In the genomic region with DNA sequence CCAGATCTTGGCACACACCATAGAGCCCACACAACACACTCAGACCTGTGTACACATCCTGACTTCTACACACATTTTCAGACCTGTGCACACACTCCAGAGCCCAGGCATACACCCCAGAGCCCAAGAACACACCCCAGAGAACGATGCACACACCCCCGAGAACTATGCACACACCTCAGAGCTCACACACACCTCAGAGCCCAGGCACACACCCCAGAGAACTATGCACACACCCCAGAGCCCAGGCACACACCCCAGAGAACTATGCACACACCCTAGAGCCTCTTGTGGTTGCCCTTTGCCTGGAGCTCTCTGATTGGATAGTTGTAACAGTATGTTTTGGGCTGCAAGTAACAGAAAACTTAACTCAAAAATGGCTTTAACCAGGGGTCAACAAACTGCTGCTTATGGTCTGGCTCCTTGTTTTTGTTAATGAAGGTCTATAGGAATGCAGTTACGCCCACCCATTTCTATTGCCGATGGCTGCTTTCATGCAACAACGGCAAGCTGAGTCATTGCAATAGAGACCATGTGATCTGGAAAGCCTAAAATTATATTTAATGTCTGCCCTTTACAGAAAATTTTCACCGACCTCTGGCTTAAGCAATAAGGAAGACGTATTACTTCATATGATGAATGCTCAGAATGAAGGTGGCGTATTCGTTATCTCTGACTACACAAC, we compare ENCODE assay signal across 14 cellular contexts.
DNase-seq lines count a peak whose midpoint lies in the region; ATAC-seq lines count a peak whose summit lies in the region.
"Had no signal": no experiment of that assay in that cellular context is flagged by ENCODE, and none has a peak within 500 bp of the region (broad histone marks: within the 10 kb centered on the region; RNA-seq: fewer than 3 reads in every experiment).

No MANE protein-coding gene starts in this region.

- peak overlapping the region; percentile 6 for H3K27ac Mint-ChIP-seq in dendritic cell treated with granulocyte-macrophage colony-stimulating factor and Interleukin-4, amounts not matched to agents 40 ng/mL and 50 ng/mL, for 4 days
- H3K27ac Mint-ChIP-seq: activated CD4-positive, alpha-beta T cell treated with anti-CD3 and anti-CD28 coated beads, Interleukin-2, amount 10 ng/mL, durations not matched to agents 7 days and 5 days; CD4-positive, alpha-beta T cell had no signal

- peak; percentile 70 for DNase-seq in CD1c-positive myeloid dendritic cell (ENCODE audit: extremely low spot score)
- peak; percentile 97 for DNase-seq in NOMO-1 treated with DMSO at 0.1 percent for 48 hours (lab: John Stamatoyannopoulos, UW; ENCODE audit: unreplicated experiment)
- DNase-seq in myocyte (ENCODE audit: low read depth): peak; percentile 32
- DNase-seq in NAMALWA (ENCODE audit: low spot score): no peak
- DNase-seq in superior temporal gyrus (ENCODE audit: extremely low spot score): no peak
- no peak for DNase-seq in GM03348 (ENCODE audit: low spot score)
- DNase-seq: activated CD4-positive, alpha-beta T cell treated with anti-CD3 and anti-CD28 coated beads, Interleukin-2, amount 10 ng/mL, durations not matched to agents 7 days and 5 days; activated naive CD4-positive, alpha-beta T cell treated with Interleukin-2 at 50 U/mL for 16 hours; CD4-positive, alpha-beta T cell; NCI-H510A treated with DMSO at 0.1 percent for 48 hours; SW 1271; thyroid gland had no signal

- peaks cover 10% of the 10 kb centered on the region for H3K27me3 Mint-ChIP-seq in dendritic cell treated with granulocyte-macrophage colony-stimulating factor and Interleukin-4, amounts not matched to agents 40 ng/mL and 50 ng/mL, for 4 days
- H3K27me3 Mint-ChIP-seq: activated CD4-positive, alpha-beta T cell treated with anti-CD3 and anti-CD28 coated beads, Interleukin-2, amount 10 ng/mL, durations not matched to agents 7 days and 5 days; CD4-positive, alpha-beta T cell had no signal

- peaks cover 44% of the 10 kb centered on the region for H3K4me1 Mint-ChIP-seq in dendritic cell treated with granulocyte-macrophage colony-stimulating factor and Interleukin-4, amounts not matched to agents 40 ng/mL and 50 ng/mL, for 4 days (ENCODE audit: low read depth)

- H3K36me3 Mint-ChIP-seq in dendritic cell treated with granulocyte-macrophage colony-stimulating factor and Interleukin-4, amounts not matched to agents 40 ng/mL and 50 ng/mL, for 4 days (ENCODE audit: low read depth): peaks cover 8% of the 10 kb centered on the region

- peaks cover 10% of the 10 kb centered on the region for H3K9me3 Mint-ChIP-seq in dendritic cell treated with granulocyte-macrophage colony-stimulating factor and Interleukin-4, amounts not matched to agents 40 ng/mL and 50 ng/mL, for 4 days
- H3K9me3 Mint-ChIP-seq: CD4-positive, alpha-beta T cell had no signal

- H3K4me3 Mint-ChIP-seq in dendritic cell treated with granulocyte-macrophage colony-stimulating factor and Interleukin-4, amounts not matched to agents 40 ng/mL and 50 ng/mL, for 4 days: no peak overlapping the region
- H3K4me3 Mint-ChIP-seq: activated CD4-positive, alpha-beta T cell treated with anti-CD3 and anti-CD28 coated beads, Interleukin-2, amount 10 ng/mL, durations not matched to agents 7 days and 5 days; CD4-positive, alpha-beta T cell had no signal

- intact Hi-C loops in dendritic cell treated with granulocyte-macrophage colony-stimulating factor and Interleukin-4, amounts not matched to agents 40 ng/mL and 50 ng/mL, for 4 days (cut with micrococcal nuclease): no loop called here

- ATAC-seq in GM18867 (IDR thresholded peaks at IDR 0.05; ENCODE audit: unreplicated experiment): no peak

Comparison
In these comparisons a context has a peak if more than half of its experiments do, and no peak if none do; other contexts are left out.
1. DNase-seq: peak in CD1c-positive myeloid dendritic cell (single experiment), NOMO-1 treated with DMSO at 0.1 percent for 48 hours (single experiment) and myocyte (single experiment); none in NAMALWA (single experiment), superior temporal gyrus (single experiment) and GM03348 (single experiment).